1 cellular context compared by ENCODE assay signal in the genomic region with DNA sequence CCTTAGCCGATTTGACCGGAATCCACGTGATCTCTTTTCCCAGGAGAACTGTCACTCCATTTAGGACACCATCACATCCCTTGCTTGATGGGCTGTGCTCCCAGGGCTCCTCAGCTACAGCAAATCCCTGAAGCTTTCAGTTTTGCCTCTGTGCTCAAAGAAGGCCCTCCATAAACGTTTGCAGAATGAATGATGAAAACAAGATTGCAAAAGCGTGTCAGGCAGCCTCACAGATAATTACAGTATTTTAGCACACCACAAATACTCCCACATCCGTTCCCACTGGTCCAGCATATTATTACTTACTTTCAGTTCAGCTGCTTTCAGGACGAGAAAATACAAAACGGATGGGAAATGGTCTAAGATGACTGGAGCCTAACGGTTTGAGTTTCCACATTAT.
TF ChIP-seq lines count a peak whose summit lies in the region.

No MANE protein-coding gene starts in this region.

TF ChIP-seq in GM12878, 131 proteins besides CTCF, POLR2A, EP300 and RAD21 (continued from another document):
- TF ChIP-seq, protein P1, sequence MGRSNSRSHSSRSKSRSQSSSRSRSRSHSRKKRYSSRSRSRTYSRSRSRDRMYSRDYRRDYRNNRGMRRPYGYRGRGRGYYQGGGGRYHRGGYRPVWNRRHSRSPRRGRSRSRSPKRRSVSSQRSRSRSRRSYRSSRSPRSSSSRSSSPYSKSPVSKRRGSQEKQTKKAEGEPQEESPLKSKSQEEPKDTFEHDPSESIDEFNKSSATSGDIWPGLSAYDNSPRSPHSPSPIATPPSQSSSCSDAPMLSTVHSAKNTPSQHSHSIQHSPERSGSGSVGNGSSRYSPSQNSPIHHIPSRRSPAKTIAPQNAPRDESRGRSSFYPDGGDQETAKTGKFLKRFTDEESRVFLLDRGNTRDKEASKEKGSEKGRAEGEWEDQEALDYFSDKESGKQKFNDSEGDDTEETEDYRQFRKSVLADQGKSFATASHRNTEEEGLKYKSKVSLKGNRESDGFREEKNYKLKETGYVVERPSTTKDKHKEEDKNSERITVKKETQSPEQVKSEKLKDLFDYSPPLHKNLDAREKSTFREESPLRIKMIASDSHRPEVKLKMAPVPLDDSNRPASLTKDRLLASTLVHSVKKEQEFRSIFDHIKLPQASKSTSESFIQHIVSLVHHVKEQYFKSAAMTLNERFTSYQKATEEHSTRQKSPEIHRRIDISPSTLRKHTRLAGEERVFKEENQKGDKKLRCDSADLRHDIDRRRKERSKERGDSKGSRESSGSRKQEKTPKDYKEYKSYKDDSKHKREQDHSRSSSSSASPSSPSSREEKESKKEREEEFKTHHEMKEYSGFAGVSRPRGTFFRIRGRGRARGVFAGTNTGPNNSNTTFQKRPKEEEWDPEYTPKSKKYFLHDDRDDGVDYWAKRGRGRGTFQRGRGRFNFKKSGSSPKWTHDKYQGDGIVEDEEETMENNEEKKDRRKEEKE (IDR thresholded peaks at IDR 0.05) = no peak
- TF ChIP-seq USF2 (IDR thresholded peaks at IDR 0.05; ENCODE audit: borderline replicate concordance, low read depth, low read length) (no peak), ASH2L (IDR thresholded peaks at IDR 0.05; ENCODE audit: borderline replicate concordance, low read depth) (no peak), BHLHE40 (IDR thresholded peaks at IDR 0.05; ENCODE audit: borderline replicate concordance in 1 of 2, low read depth in 2 of 2, low read length in 1 of 2) (peak; percentile 23 to 24; a peak in 1 of 4 replicates), IKZF2 (IDR thresholded peaks at IDR 0.05) (peak; percentile 59 to 62; a peak in 3 of 4 replicates), BCL11A (IDR thresholded peaks at IDR 0.05; ENCODE audit: low read depth, low read length) (peak; percentile 7; the same call in 1 of the 2 replicates), CREM (IDR thresholded peaks at IDR 0.05; ENCODE audit: low read depth) (no peak)
